ENCODE assay signal across 11 cellular contexts in the genomic region with DNA sequence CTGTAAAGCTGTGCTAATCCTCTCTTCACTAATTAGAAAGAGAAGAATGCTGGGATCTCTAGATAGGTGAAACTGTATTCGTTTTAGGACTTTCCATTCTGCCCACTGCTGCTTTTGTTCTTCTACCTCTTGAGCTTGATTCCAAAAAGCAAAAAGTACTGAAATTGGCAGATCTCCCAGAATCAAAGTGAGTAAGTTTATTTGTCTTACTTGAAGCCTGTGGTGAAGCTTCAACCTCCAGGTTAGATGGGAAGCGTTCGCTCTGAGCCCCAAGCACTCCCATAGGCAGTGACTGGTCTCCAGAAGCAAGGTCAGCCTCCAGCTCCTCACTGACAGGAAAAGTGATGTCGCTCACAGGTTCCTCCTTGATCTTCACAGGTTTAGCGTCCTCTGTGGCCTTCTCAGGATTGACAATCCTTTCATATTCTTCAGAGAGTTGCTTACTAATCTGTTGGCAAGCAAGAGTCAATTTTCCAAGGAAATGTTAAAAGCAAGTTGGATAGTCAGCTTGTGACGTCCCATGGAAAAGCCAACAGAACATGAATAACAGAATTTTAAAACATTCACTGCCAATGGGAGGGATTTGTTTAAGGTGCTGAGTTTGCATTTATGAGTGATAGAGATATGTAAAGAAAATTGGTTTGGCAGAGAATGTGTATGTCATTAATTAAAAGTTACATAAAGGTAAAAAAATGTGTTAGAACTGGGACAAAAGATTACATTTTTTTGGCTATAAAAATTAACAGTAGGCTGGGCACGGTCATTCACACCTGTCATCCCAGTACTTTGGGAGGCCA. TPM values are rescaled to one million over a fixed set of nuclear protein-coding genes. Genes with fewer than 3 reads are reported as not detected.
A peak's percentile ranks its signal among the peaks of the same experiment; 100 is the strongest.
DNase-seq lines count a peak whose midpoint lies in the region; ATAC-seq and TF ChIP-seq lines count a peak whose summit lies in the region.
"Had no signal": no experiment of that assay in that cellular context is flagged by ENCODE, and none has a peak within 500 bp of the region (broad histone marks: within the 10 kb centered on the region; RNA-seq: fewer than 3 reads in every experiment).

No MANE protein-coding gene starts in this region.

- peaks cover 17% of the 10 kb centered on the region for H3K4me1 Mint-ChIP-seq in activated naive CD8-positive, alpha-beta T cell treated with anti-CD3 and anti-CD28 coated beads for 36 hours

- no peak for TF ChIP-seq CTCF in right lobe of liver (IDR thresholded peaks at IDR 0.05)

- H3K4me3 ChIP-seq in HUES48 (ENCODE audit: low read depth, low read length) (no peak overlapping the region), right lobe of liver (no peak overlapping the region)
- H3K4me3 ChIP-seq: lower lobe of right lung had no signal

- H3K27ac Mint-ChIP-seq in activated naive CD8-positive, alpha-beta T cell treated with anti-CD3 and anti-CD28 coated beads for 36 hours, result peak overlapping the region; percentile 18

- H3K27me3 Mint-ChIP-seq in activated naive CD8-positive, alpha-beta T cell treated with anti-CD3 and anti-CD28 coated beads for 36 hours, result no peaks in the 10 kb centered on the region

- H3K4me3 Mint-ChIP-seq in activated naive CD8-positive, alpha-beta T cell treated with anti-CD3 and anti-CD28 coated beads for 36 hours, result no peak overlapping the region

- TF ChIP-seq POLR2A in right lobe of liver (IDR thresholded peaks at IDR 0.05), result no peak

- H3K9me3 Mint-ChIP-seq in activated naive CD8-positive, alpha-beta T cell treated with anti-CD3 and anti-CD28 coated beads for 36 hours, result no peaks in the 10 kb centered on the region

- 65% methylated on average over 6 of the region's 7 CpGs for WGBS in right lobe of liver (ENCODE audit: insufficient coverage, low coverage, low lambda C conversion rate, missing lambda C conversion rate)

- H3K36me3 ChIP-seq in HUES48 (ENCODE audit: control insufficient read depth, insufficient read depth, low read length), result peaks cover 90% of the 10 kb centered on the region
- peaks cover 5 to 77% (median 30%) of the 10 kb centered on the region in 4 donors for H3K36me3 ChIP-seq in right lobe of liver

- H3K9me3 ChIP-seq in HUES48 (ENCODE audit: control insufficient read depth, insufficient read depth, low read length) (no peaks in the 10 kb centered on the region), right lobe of liver (no peaks in the 10 kb centered on the region)
- H3K9me3 ChIP-seq: lower lobe of right lung had no signal

- H3K27ac ChIP-seq in HUES48 (ENCODE audit: low read depth, low read length), result peak overlapping the region; percentile 84
- H3K27ac ChIP-seq in right lobe of liver, result no peak overlapping the region
- H3K27ac ChIP-seq: lower lobe of right lung had no signal

- no peaks in the 10 kb centered on the region for H3K27me3 ChIP-seq in HUES48 (ENCODE audit: control insufficient read depth, insufficient read depth, low read length)
- H3K27me3 ChIP-seq in right lobe of liver, result no peaks in the 10 kb centered on the region

- H3K9ac ChIP-seq in HUES48 (ENCODE audit: low read depth, low read length), result 0 out of 2 replicates have a peak overlapping the region, but pooled peaks have one; percentile 7

- H3K4me1 ChIP-seq in HUES48 (ENCODE audit: control insufficient read depth, insufficient read depth, low read length) (peaks cover 9% of the 10 kb centered on the region), right lobe of liver (peaks cover 0 to 13% (median 5%) of the 10 kb centered on the region in 4 donors)
- H3K4me1 ChIP-seq: lower lobe of right lung had no signal

- intact Hi-C loops in right lobe of liver (cut with DNase I), result no loop called here

- DNase-seq in activated naive CD8-positive, alpha-beta T cell treated with anti-CD3 and anti-CD28 coated beads for 36 hours, result no peak
- no peak for DNase-seq in right lobe of liver
- DNase-seq in NCI-H1048 (lab: John Stamatoyannopoulos, UW), result no peak
- no peak for DNase-seq in LoVo (ENCODE audit: low spot score)
- DNase-seq: H7, lower lobe of right lung, NCI-H146, retina had no signal

- ATAC-seq in right lobe of liver (peak; percentile 22 to 80 (median 66)), GM21717 (IDR thresholded peaks at IDR 0.05; ENCODE audit: unreplicated experiment) (no peak)
- ATAC-seq: activated CD4-positive, CD25-positive, alpha-beta regulatory T cell treated with anti-CD3 and anti-CD28 coated beads, Interleukin-2, amount 50 U/mL, for 24 hours; lower lobe of right lung had no signal

- peaks cover 16% of the 10 kb centered on the region for H3K36me3 Mint-ChIP-seq in activated naive CD8-positive, alpha-beta T cell treated with anti-CD3 and anti-CD28 coated beads for 36 hours

RNA-seq across cellular contexts. Expression of a gene that starts 8.1 kb away (rescaled TPM):
- 10 to 100 TPM; 26.2 to 26.6 TPM for total RNA-seq in activated naive CD8-positive, alpha-beta T cell treated with anti-CD3 and anti-CD28 coated beads for 36 hours
- 10 to 100 TPM; 11.4 to 15.3 (median 13.9) TPM for total RNA-seq in right lobe of liver

RNA-seq across cellular contexts. Expression of a gene that starts 8.3 kb away (rescaled TPM):
- 10 to 100 TPM; 25.5 to 26.6 TPM for total RNA-seq in activated naive CD8-positive, alpha-beta T cell treated with anti-CD3 and anti-CD28 coated beads for 36 hours
- 10 to 100 TPM in 2 of 6 experiments, 1 to 10 TPM in 4; 6.5 to 12.7 (median 8.5) TPM for total RNA-seq in right lobe of liver

RNA-seq across cellular contexts. Expression of a gene that starts 26.5 kb away (rescaled TPM):
- total RNA-seq in activated naive CD8-positive, alpha-beta T cell treated with anti-CD3 and anti-CD28 coated beads for 36 hours, result 10 to 100 TPM; 49.9 to 50.6 TPM
- 10 to 100 TPM in 4 of 6 experiments, 1 to 10 TPM in 2; 9.4 to 14.6 (median 11.3) TPM for total RNA-seq in right lobe of liver

RNA-seq across cellular contexts. Expression of a gene that starts 26.5 kb away (rescaled TPM):
- total RNA-seq in activated naive CD8-positive, alpha-beta T cell treated with anti-CD3 and anti-CD28 coated beads for 36 hours, result under 1 TPM; 0.60 to 0.68 TPM
- 1 to 10 TPM in 4 of 6 experiments, under 1 TPM in 2; 0.74 to 2.1 (median 1.5) TPM for total RNA-seq in right lobe of liver
